In the genomic region with DNA sequence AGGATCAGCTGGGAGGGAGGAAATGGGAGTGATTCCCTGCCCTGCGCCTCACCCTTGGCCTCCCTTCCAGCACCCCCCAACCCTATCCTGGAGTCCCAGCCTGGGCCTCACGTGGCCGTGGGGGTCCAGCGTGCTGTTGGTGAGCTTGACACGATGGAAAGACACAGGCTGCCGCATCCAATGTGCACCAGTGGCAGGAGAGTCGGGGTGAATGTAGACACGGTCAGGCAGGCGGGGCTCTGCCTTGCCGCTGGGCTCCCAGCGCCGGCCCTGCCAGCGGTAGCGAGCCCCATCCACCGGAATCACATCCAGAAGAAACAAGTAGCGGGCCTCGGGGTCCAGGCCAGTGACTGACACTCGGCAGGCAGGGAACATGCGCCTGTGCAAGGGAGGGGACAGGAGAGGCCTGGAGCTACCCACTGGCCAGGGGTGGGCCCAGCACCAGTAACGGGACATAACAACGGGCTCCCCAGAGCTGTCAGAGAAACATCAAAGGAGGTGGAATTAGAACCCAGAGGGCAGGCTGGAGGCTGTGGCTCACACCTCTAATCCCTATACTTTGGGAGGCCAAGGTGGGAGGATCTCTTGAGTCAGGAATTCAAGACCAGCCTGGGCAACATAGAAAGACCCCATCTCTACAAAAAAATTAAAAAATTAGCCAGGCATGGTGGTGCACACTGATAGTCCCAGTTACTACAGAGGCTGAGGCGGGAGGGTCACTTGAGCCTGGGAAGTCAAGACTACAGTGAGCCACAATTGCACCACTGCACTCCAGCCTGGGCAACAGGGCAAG, we compare ENCODE assay signal across 2 cellular contexts.
TF ChIP-seq lines count a peak whose summit lies in the region.

No MANE protein-coding gene starts in this region.

TF ChIP-seq in IMR-90, 13 proteins besides CTCF, POLR2A, EP300 and RAD21:
- TF ChIP-seq CEBPB (IDR thresholded peaks at IDR 0.05; ENCODE audit: low read depth, low read length), result no peak
- no peak for TF ChIP-seq RFX5 (IDR thresholded peaks at IDR 0.05; ENCODE audit: low read depth, low read length)
- TF ChIP-seq MAFK (IDR thresholded peaks at IDR 0.05; ENCODE audit: low read depth, low read length), result no peak
- no peak for TF ChIP-seq MAZ (IDR thresholded peaks at IDR 0.05; ENCODE audit: borderline replicate concordance, low read depth, low read length)
- no peak for TF ChIP-seq MXI1 (IDR thresholded peaks at IDR 0.05; ENCODE audit: borderline replicate concordance, low read depth, low read length)
- TF ChIP-seq BHLHE40 (IDR thresholded peaks at IDR 0.05; ENCODE audit: low read depth, low read length), result no peak
- TF ChIP-seq SMC3 (IDR thresholded peaks at IDR 0.05; ENCODE audit: low read depth, low read length), result no peak
- TF ChIP-seq RCOR1 (IDR thresholded peaks at IDR 0.05; ENCODE audit: insufficient replicate concordance, low read length), result no peak
- no peak for TF ChIP-seq NFE2L2 (IDR thresholded peaks at IDR 0.05; ENCODE audit: low read depth, low read length)
- TF ChIP-seq, protein P1, sequence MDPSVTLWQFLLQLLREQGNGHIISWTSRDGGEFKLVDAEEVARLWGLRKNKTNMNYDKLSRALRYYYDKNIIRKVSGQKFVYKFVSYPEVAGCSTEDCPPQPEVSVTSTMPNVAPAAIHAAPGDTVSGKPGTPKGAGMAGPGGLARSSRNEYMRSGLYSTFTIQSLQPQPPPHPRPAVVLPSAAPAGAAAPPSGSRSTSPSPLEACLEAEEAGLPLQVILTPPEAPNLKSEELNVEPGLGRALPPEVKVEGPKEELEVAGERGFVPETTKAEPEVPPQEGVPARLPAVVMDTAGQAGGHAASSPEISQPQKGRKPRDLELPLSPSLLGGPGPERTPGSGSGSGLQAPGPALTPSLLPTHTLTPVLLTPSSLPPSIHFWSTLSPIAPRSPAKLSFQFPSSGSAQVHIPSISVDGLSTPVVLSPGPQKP (IDR thresholded peaks at IDR 0.05; ENCODE audit: borderline replicate concordance, low read depth, low read length), result no peak
- TF ChIP-seq FOS (IDR thresholded peaks at IDR 0.05; ENCODE audit: low read depth, low read length), result no peak

TF ChIP-seq in H1, 55 proteins besides CTCF, POLR2A, EP300 and RAD21:
- TF ChIP-seq PHF8 (conservative IDR thresholded peaks at IDR 0.05; ENCODE audit: low read depth, low read length) (no peak), NRF1 (IDR thresholded peaks at IDR 0.05; ENCODE audit: low read depth, low read length) (no peak), POU5F1 (IDR thresholded peaks at IDR 0.05; ENCODE audit: low read depth, low read length) (no peak), CHD2 (IDR thresholded peaks at IDR 0.05; ENCODE audit: low read length) (no peak), TAF1 (IDR thresholded peaks at IDR 0.05; ENCODE audit: low read depth, low read length) (no peak), EZH2 (IDR thresholded peaks at IDR 0.05; ENCODE audit: low read depth, low read length, severe bottlenecking) (no peak), POLR2AphosphoS5 (IDR thresholded peaks at IDR 0.05; ENCODE audit: low read depth, low read length) (no peak), ASH2L (IDR thresholded peaks at IDR 0.05; ENCODE audit: low read length) (no peak)
- TF ChIP-seq, protein P2, sequence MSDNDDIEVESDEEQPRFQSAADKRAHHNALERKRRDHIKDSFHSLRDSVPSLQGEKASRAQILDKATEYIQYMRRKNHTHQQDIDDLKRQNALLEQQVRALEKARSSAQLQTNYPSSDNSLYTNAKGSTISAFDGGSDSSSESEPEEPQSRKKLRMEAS (IDR thresholded peaks at IDR 0.05), result no peak
